Comparison of ENCODE assay signal across 1 cellular context in genomic region chr11:120334894-120335462, GRCh38.
TF ChIP-seq lines count a peak whose summit lies in the region.

No MANE protein-coding gene starts in this region.

TF ChIP-seq in K562, 482 proteins besides CTCF, POLR2A, EP300 and RAD21 (continued from another document and continues in another):
- TF ChIP-seq E2F5 (CRISPR knock-in tag; IDR thresholded peaks at IDR 0.05) (no peak), FOXK1 (CRISPR knock-in tag; IDR thresholded peaks at IDR 0.05; ENCODE audit: borderline replicate concordance) (no peak), CHCHD3 (CRISPR knock-in tag; IDR thresholded peaks at IDR 0.05) (no peak), CBX8 (IDR thresholded peaks at IDR 0.05; ENCODE audit: borderline replicate concordance, extremely low read depth, low read depth, low read length, poor library complexity, severe bottlenecking) (no peak), FOXP4 (CRISPR knock-in tag; IDR thresholded peaks at IDR 0.05; ENCODE audit: borderline replicate concordance) (no peak), TAF15 (IDR thresholded peaks at IDR 0.05; ENCODE audit: low read depth, low read length) (no peak), ATF2 (CRISPR knock-in tag; IDR thresholded peaks at IDR 0.05) (no peak), TFE3 (CRISPR knock-in tag; IDR thresholded peaks at IDR 0.05) (no peak), ZBTB26 (CRISPR knock-in tag; IDR thresholded peaks at IDR 0.05) (no peak), RREB1 (CRISPR knock-in tag; IDR thresholded peaks at IDR 0.05) (no peak), ZNF695 (CRISPR knock-in tag; IDR thresholded peaks at IDR 0.05) (no peak), SNRNP70 (optimal IDR thresholded peaks at IDR 0.05; ENCODE audit: low read depth, low read length) (no peak), KLF10 (CRISPR knock-in tag; IDR thresholded peaks at IDR 0.05) (no peak), SMC3 (conservative IDR thresholded peaks at IDR 0.05; ENCODE audit: insufficient read depth, low read depth, low read length) (peak; percentile 41; the same call in 1 of the 2 replicates), FOS (IDR thresholded peaks at IDR 0.05; ENCODE audit: extremely low read depth, insufficient read length) (no peak), KDM2B (CRISPR knock-in tag; IDR thresholded peaks at IDR 0.05) (no peak), HDAC2 (IDR thresholded peaks at IDR 0.05) (peak; percentile 27; the same call in 1 of the 2 replicates), ZNF277 (CRISPR knock-in tag; IDR thresholded peaks at IDR 0.05; ENCODE audit: borderline replicate concordance) (no peak), ARID4B (CRISPR knock-in tag; IDR thresholded peaks at IDR 0.05) (no peak), ZNF253 (CRISPR knock-in tag; conservative IDR thresholded peaks at IDR 0.05) (no peak), ZBTB7A (IDR thresholded peaks at IDR 0.05; ENCODE audit: borderline replicate concordance, control insufficient read depth, low read depth, low read length) (no peak), ARID3A (IDR thresholded peaks at IDR 0.05; ENCODE audit: borderline replicate concordance, low read depth, low read length) (peak; percentile 46; the same call in 1 of the 2 replicates), SIN3A (IDR thresholded peaks at IDR 0.05; ENCODE audit: borderline replicate concordance in 2 of 2, control insufficient read depth in 1 of 2, low read depth in 2 of 2, low read length in 2 of 2) (no peak), HLTF (IDR thresholded peaks at IDR 0.05) (no peak), CREB1 (IDR thresholded peaks at IDR 0.05) (no peak), CREB1 (CRISPR knock-in tag; IDR thresholded peaks at IDR 0.05) (no peak)
